22 cellular contexts compared by ENCODE assay signal in genomic region chr9:126020836-126021235, GRCh38.
"Had no signal": no experiment of that assay in that cellular context is flagged by ENCODE, and none has a peak within 500 bp of the region (broad histone marks: within the 10 kb centered on the region; RNA-seq: fewer than 3 reads in every experiment).

No MANE protein-coding gene starts in this region.

- H3K27me3 ChIP-seq: dorsolateral prefrontal cortex, pancreas, right atrium auricular region, tibial nerve, upper lobe of left lung had no signal

- H3K27ac Mint-ChIP-seq: immature natural killer cell; naive thymus-derived CD4-positive, alpha-beta T cell; stimulated activated naive B cell treated with anti-CD40 and anti-IgM and Interleukin-4, amounts not matched to agents 10 μg/mL and 1 μg/mL and 100 μg/mL, for 72 hours; stimulated activated naive CD8-positive, alpha-beta T cell treated with anti-CD3 and anti-CD28 coated beads, Interleukin-15, Interleukin-2, amounts not matched to agents 100 ng/mL and 50 ng/mL, for 24 hours had no signal

- H3K36me3 Mint-ChIP-seq: immature natural killer cell; naive thymus-derived CD4-positive, alpha-beta T cell; stimulated activated naive B cell treated with anti-CD40 and anti-IgM and Interleukin-4, amounts not matched to agents 10 μg/mL and 1 μg/mL and 100 μg/mL, for 72 hours had no signal

- H3K9me3 Mint-ChIP-seq: immature natural killer cell; stimulated activated naive B cell treated with anti-CD40 and anti-IgM and Interleukin-4, amounts not matched to agents 10 μg/mL and 1 μg/mL and 100 μg/mL, for 72 hours; stimulated activated naive CD8-positive, alpha-beta T cell treated with anti-CD3 and anti-CD28 coated beads, Interleukin-15, Interleukin-2, amounts not matched to agents 100 ng/mL and 50 ng/mL, for 24 hours had no signal

- H3K27ac ChIP-seq: dorsolateral prefrontal cortex, neutrophil, pancreas, prostate gland, right atrium auricular region, skin epidermis, thoracic aorta, tibial nerve, upper lobe of left lung had no signal

- ATAC-seq: left lobe of liver; naive thymus-derived CD4-positive, alpha-beta T cell; pancreas; stimulated activated naive B cell treated with anti-CD40 and anti-IgM and Interleukin-4, amounts not matched to agents 10 μg/mL and 1 μg/mL and 100 μg/mL, for 72 hours had no signal

- H3K36me3 ChIP-seq: neutrophil, pancreas, prostate gland, right atrium auricular region, thoracic aorta, tibial nerve, upper lobe of left lung had no signal

- H3K4me3 ChIP-seq: dorsolateral prefrontal cortex, pancreas, prostate gland, right atrium auricular region, skin epidermis, thoracic aorta, tibial nerve, upper lobe of left lung had no signal

- H3K4me1 Mint-ChIP-seq: immature natural killer cell; naive thymus-derived CD4-positive, alpha-beta T cell; stimulated activated naive B cell treated with anti-CD40 and anti-IgM and Interleukin-4, amounts not matched to agents 10 μg/mL and 1 μg/mL and 100 μg/mL, for 72 hours had no signal

- H3K9me3 ChIP-seq: neutrophil, pancreas, prostate gland, right atrium auricular region, thoracic aorta, tibial nerve, upper lobe of left lung had no signal

- H3K4me1 ChIP-seq: pancreas, prostate gland, right atrium auricular region, tibial nerve, upper lobe of left lung had no signal

- H3K4me3 Mint-ChIP-seq: immature natural killer cell; naive thymus-derived CD4-positive, alpha-beta T cell; stimulated activated naive B cell treated with anti-CD40 and anti-IgM and Interleukin-4, amounts not matched to agents 10 μg/mL and 1 μg/mL and 100 μg/mL, for 72 hours; stimulated activated naive CD8-positive, alpha-beta T cell treated with anti-CD3 and anti-CD28 coated beads, Interleukin-15, Interleukin-2, amounts not matched to agents 100 ng/mL and 50 ng/mL, for 24 hours had no signal

- DNase-seq: cerebellar nuclear complex; dorsolateral prefrontal cortex; effector CD4-positive, alpha-beta T cell; hypothalamus; immature natural killer cell; islet precursor cell; mesenchymal stem cell; midbrain; naive thymus-derived CD4-positive, alpha-beta T cell; stimulated activated CD4-positive, alpha-beta T cell treated with anti-CD3 and anti-CD28 coated beads, Interleukin-15, amount 100 ng/mL, for 24 hours; stimulated activated CD4-positive, alpha-beta T cell treated with anti-CD3 and anti-CD28 coated beads, Interleukin-2, amount 100 ng/mL, for 48 hours; stimulated activated naive B cell treated with anti-CD40 and anti-IgM and Interleukin-4, amounts not matched to agents 10 μg/mL and 1 μg/mL and 100 μg/mL, for 72 hours; upper lobe of left lung had no signal
